29 cellular contexts compared by ENCODE assay signal in the genomic region with DNA sequence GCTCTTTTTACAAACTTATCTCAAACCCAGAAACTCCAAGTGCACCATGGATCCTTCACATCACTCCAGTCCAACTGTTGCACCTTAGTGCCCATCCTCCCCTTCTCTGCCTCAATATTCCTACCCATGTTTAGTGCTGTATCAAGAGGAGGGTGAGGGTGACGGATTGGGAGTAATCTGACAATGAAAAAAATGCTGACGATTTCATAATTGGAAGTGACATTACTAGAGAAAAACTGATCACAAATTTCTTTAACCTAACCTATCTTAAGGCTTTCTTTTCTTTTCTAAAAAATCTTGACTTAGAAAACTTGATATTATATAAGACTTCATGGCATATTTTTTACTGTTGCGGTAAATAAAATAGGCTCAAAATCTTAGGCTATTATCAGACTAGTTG. TPM values are rescaled to one million over a fixed set of nuclear protein-coding genes. Genes with fewer than 3 reads are reported as not detected.
"Had no signal": no experiment of that assay in that cellular context is flagged by ENCODE, and none has a peak within 500 bp of the region (broad histone marks: within the 10 kb centered on the region; RNA-seq: fewer than 3 reads in every experiment).

No MANE protein-coding gene starts in this region.

- H2AFZ ChIP-seq: hepatocyte had no signal

- H3K4me1 ChIP-seq: foreskin keratinocyte, gastroesophageal sphincter, heart left ventricle, pancreas, right atrium auricular region, sigmoid colon, spleen, transverse colon, upper lobe of right lung, uterus had no signal

- DNase-seq: dermis blood vessel endothelial cell; effector memory CD4-positive, alpha-beta T cell; foreskin keratinocyte; heart left ventricle; kidney; occipital lobe; sigmoid colon; spleen; stimulated activated CD4-positive, alpha-beta T cell treated with anti-CD3 and anti-CD28 coated beads, Interleukin-4, amount 100 ng/mL, for 4 hours; stimulated activated naive CD8-positive, alpha-beta T cell treated with anti-CD3 and anti-CD28 coated beads, Interleukin-15, Interleukin-2, amounts not matched to agents 100 U/mL and 50 U/mL, for 24 hours; transverse colon; upper lobe of right lung; uterus had no signal

- H3K4me3 Mint-ChIP-seq: memory B cell; natural killer cell treated with Interleukin-12 subunit alpha and Interleukin-12 subunit beta and Interleukin-15 and Interleukin-18, amount 100 ng/mL, for 72 hours; stimulated activated memory B cell treated with anti-CD40 and anti-IgM and Interleukin-4, amounts not matched to agents 10 μg/mL and 1 μg/mL and 100 μg/mL, for 72 hours had no signal

- H3K27me3 ChIP-seq: esophagus muscularis mucosa, foreskin keratinocyte, gastroesophageal sphincter, hepatocyte, pancreas, right atrium auricular region, sigmoid colon, transverse colon, upper lobe of right lung, uterus had no signal

- H3K36me3 ChIP-seq: esophagus muscularis mucosa, gastroesophageal sphincter, heart left ventricle, pancreas, right atrium auricular region, sigmoid colon, spleen, transverse colon, upper lobe of right lung, uterus had no signal

- H3K9me3 ChIP-seq: esophagus muscularis mucosa, gastroesophageal sphincter, heart left ventricle, pancreas, right atrium auricular region, sigmoid colon, transverse colon, upper lobe of right lung, uterus had no signal

- H3K9me3 Mint-ChIP-seq: memory B cell; natural killer cell treated with Interleukin-12 subunit alpha and Interleukin-12 subunit beta and Interleukin-15 and Interleukin-18, amount 100 ng/mL, for 72 hours; stimulated activated memory B cell treated with anti-CD40 and anti-IgM and Interleukin-4, amounts not matched to agents 10 μg/mL and 1 μg/mL and 100 μg/mL, for 72 hours had no signal

- H3K27ac Mint-ChIP-seq: memory B cell; natural killer cell treated with Interleukin-12 subunit alpha and Interleukin-12 subunit beta and Interleukin-15 and Interleukin-18, amount 100 ng/mL, for 72 hours; stimulated activated memory B cell treated with anti-CD40 and anti-IgM and Interleukin-4, amounts not matched to agents 10 μg/mL and 1 μg/mL and 100 μg/mL, for 72 hours had no signal

- H3K36me3 Mint-ChIP-seq: memory B cell; natural killer cell treated with Interleukin-12 subunit alpha and Interleukin-12 subunit beta and Interleukin-15 and Interleukin-18, amount 100 ng/mL, for 72 hours; stimulated activated memory B cell treated with anti-CD40 and anti-IgM and Interleukin-4, amounts not matched to agents 10 μg/mL and 1 μg/mL and 100 μg/mL, for 72 hours had no signal

- H3K4me1 Mint-ChIP-seq: memory B cell; stimulated activated memory B cell treated with anti-CD40 and anti-IgM and Interleukin-4, amounts not matched to agents 10 μg/mL and 1 μg/mL and 100 μg/mL, for 72 hours had no signal

- H3K27ac ChIP-seq: coronary artery, esophagus muscularis mucosa, foreskin keratinocyte, gastroesophageal sphincter, heart left ventricle, hepatocyte, pancreas, right atrium auricular region, sigmoid colon, spleen, transverse colon, upper lobe of right lung, uterus had no signal

- H3K4me2 ChIP-seq: hepatocyte had no signal

- H3K4me3 ChIP-seq: coronary artery, esophagus muscularis mucosa, gastroesophageal sphincter, heart left ventricle, hepatocyte, lung, pancreas, right atrium auricular region, sigmoid colon, spleen, transverse colon, upper lobe of right lung, uterus had no signal

- H3K27me3 Mint-ChIP-seq: memory B cell; stimulated activated memory B cell treated with anti-CD40 and anti-IgM and Interleukin-4, amounts not matched to agents 10 μg/mL and 1 μg/mL and 100 μg/mL, for 72 hours had no signal

- ATAC-seq: foreskin keratinocyte; gastroesophageal sphincter; heart left ventricle; left lobe of liver; natural killer cell treated with Interleukin-12 subunit alpha and Interleukin-12 subunit beta and Interleukin-15 and Interleukin-18, amount 100 ng/mL, for 72 hours; pancreas; stimulated activated memory B cell treated with anti-CD40 and anti-IgM and Interleukin-4, amounts not matched to agents 10 μg/mL and 1 μg/mL and 100 μg/mL, for 72 hours; stimulated activated naive CD8-positive, alpha-beta T cell treated with anti-CD3 and anti-CD28 coated beads, Interleukin-15, Interleukin-2, amounts not matched to agents 100 U/mL and 50 U/mL, for 24 hours; upper lobe of right lung had no signal

RNA-seq across cellular contexts. Expression of a gene that starts 1.5 kb away (rescaled TPM):
- total RNA-seq: chondrocyte; endothelial cell of umbilical vein; fibroblast of lung; foreskin keratinocyte; left lobe of liver; liver; mononuclear cell; natural killer cell treated with Interleukin-12 subunit alpha and Interleukin-12 subunit beta and Interleukin-15 and Interleukin-18, amount 100 ng/mL, for 72 hours; spleen; upper lobe of right lung had no signal
- polyA plus RNA-seq: fibroblast of lung, foreskin keratinocyte, hepatocyte, liver, lung had no signal
